29 cellular contexts compared by ENCODE assay signal in genomic region chr1:217379338-217379737, GRCh38.
"Had no signal": no experiment of that assay in that cellular context is flagged by ENCODE, and none has a peak within 500 bp of the region (broad histone marks: within the 10 kb centered on the region; RNA-seq: fewer than 3 reads in every experiment).

No MANE protein-coding gene starts in this region.

- H3K4me3 Mint-ChIP-seq: dendritic cell treated with granulocyte-macrophage colony-stimulating factor and Interleukin-4, amounts not matched to agents 40 ng/mL and 50 ng/mL, for 4 days; effector memory CD8-positive, alpha-beta T cell; endodermal cell had no signal

- H3K27me3 ChIP-seq: colonic mucosa, dorsolateral prefrontal cortex, esophagus muscularis mucosa, esophagus squamous epithelium, foreskin keratinocyte, gastrocnemius medialis, gastroesophageal sphincter, heart left ventricle, heart right ventricle had no signal

- DNase-seq: colonic mucosa; cortex of kidney; dermis blood vessel endothelial cell; dorsolateral prefrontal cortex; effector CD4-positive, alpha-beta T cell; effector CD8-positive, alpha-beta T cell; effector memory CD4-positive, alpha-beta T cell; effector memory CD8-positive, alpha-beta T cell; endodermal cell; erythroblast; esophagus squamous epithelium; foreskin fibroblast; foreskin keratinocyte; foreskin melanocyte; gastrocnemius medialis; glutamatergic neuron; head of caudate nucleus; heart left ventricle; heart right ventricle had no signal

- H3K27ac Mint-ChIP-seq: dendritic cell treated with granulocyte-macrophage colony-stimulating factor and Interleukin-4, amounts not matched to agents 40 ng/mL and 50 ng/mL, for 4 days; effector memory CD8-positive, alpha-beta T cell; endodermal cell had no signal

- ATAC-seq: effector memory CD8-positive, alpha-beta T cell; esophagus mucosa; foreskin keratinocyte; gastrocnemius medialis; gastroesophageal sphincter; heart left ventricle; heart right ventricle had no signal

- H3K4me1 ChIP-seq: colonic mucosa, esophagus muscularis mucosa, esophagus squamous epithelium, foreskin keratinocyte, gastrocnemius medialis, gastroesophageal sphincter, heart left ventricle, heart right ventricle had no signal

- FAIRE-seq: colon, endometrium, endothelial cell of umbilical vein, frontal cortex had no signal

- H3K27ac ChIP-seq: colonic mucosa, coronary artery, dorsolateral prefrontal cortex, epithelial cell of prostate, esophagus muscularis mucosa, esophagus squamous epithelium, foreskin keratinocyte, gastrocnemius medialis, gastroesophageal sphincter, heart left ventricle, heart right ventricle had no signal

- H3K36me3 ChIP-seq: colonic mucosa, esophagus muscularis mucosa, esophagus squamous epithelium, gastrocnemius medialis, gastroesophageal sphincter, heart left ventricle, heart right ventricle had no signal

- H3K4me3 ChIP-seq: colonic mucosa, coronary artery, dorsolateral prefrontal cortex, esophagus muscularis mucosa, esophagus squamous epithelium, gastrocnemius medialis, gastroesophageal sphincter, heart left ventricle, heart right ventricle had no signal

- H3K9me3 ChIP-seq: colonic mucosa, esophagus squamous epithelium, gastrocnemius medialis had no signal

- H3K27me3 Mint-ChIP-seq: dendritic cell treated with granulocyte-macrophage colony-stimulating factor and Interleukin-4, amounts not matched to agents 40 ng/mL and 50 ng/mL, for 4 days; effector memory CD8-positive, alpha-beta T cell had no signal
